ENCODE assay signal across 8 cellular contexts in the genomic region with DNA sequence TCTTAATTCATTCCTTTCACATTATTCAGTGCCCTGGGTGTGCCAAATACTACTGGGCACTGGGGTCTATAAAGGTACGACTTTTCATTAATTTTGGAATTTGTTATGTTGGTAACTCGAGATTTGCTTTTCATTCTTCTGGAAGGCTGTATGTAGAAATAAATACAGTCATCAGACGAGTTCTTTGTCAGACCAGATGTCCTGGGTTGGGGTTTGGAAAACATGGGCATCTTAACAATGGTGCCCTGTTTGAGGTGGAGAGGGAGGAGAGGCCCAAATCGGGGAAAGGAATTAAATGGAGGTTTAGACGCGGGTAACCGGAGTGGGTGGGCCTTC. TPM values are rescaled to one million over a fixed set of nuclear protein-coding genes. Genes with fewer than 3 reads are reported as not detected.
DNase-seq lines count a peak whose midpoint lies in the region; ATAC-seq and TF ChIP-seq lines count a peak whose summit lies in the region.

No MANE protein-coding gene starts in this region.

- H3K27me3 Mint-ChIP-seq in activated T-cell treated with anti-CD3 and anti-CD28 coated beads, Interleukin-2, amount 50 U/mL, for 72 hours (ENCODE audit: low read depth) = peaks cover 19% of the 10 kb centered on the region
- no peaks in the 10 kb centered on the region for H3K27me3 Mint-ChIP-seq in type B pancreatic cell

- H4K8ac ChIP-seq in mesendoderm (ENCODE audit: low read depth, low read length) = no peak overlapping the region

- intact Hi-C loops in breast epithelium (cut with DNase I; ENCODE audit: low total_unique reads) = no loop called here

- H2AK5ac ChIP-seq in mesendoderm (ENCODE audit: low read length) = no peak overlapping the region

- H3K79me1 ChIP-seq in mesendoderm (ENCODE audit: low read length) = no peaks in the 10 kb centered on the region

- no peak overlapping the region for H3K4ac ChIP-seq in mesendoderm (ENCODE audit: low read depth, low read length)

- H3K9me3 Mint-ChIP-seq in activated T-cell treated with anti-CD3 and anti-CD28 coated beads, Interleukin-2, amount 50 U/mL, for 72 hours = no peaks in the 10 kb centered on the region
- H3K9me3 Mint-ChIP-seq in type B pancreatic cell = no peaks in the 10 kb centered on the region

- no peak overlapping the region for H2BK15ac ChIP-seq in mesendoderm (replicated peaks; ENCODE audit: low read depth)

- H3K18ac ChIP-seq in mesendoderm (ENCODE audit: low read length) = peak overlapping the region; percentile 43

- H3K27ac Mint-ChIP-seq in activated T-cell treated with anti-CD3 and anti-CD28 coated beads, Interleukin-2, amount 50 U/mL, for 72 hours = peak overlapping the region; percentile 2
- peak overlapping the region; percentile 94 for H3K27ac Mint-ChIP-seq in type B pancreatic cell

- ATAC-seq in activated T-cell treated with anti-CD3 and anti-CD28 coated beads, Interleukin-2, amount 50 U/mL, for 72 hours (replicated peaks in 1 of 2) = no peak
- ATAC-seq in GM21529 (IDR thresholded peaks at IDR 0.05; ENCODE audit: unreplicated experiment) = no peak
- no peak for ATAC-seq in HG03520 (IDR thresholded peaks at IDR 0.05; ENCODE audit: unreplicated experiment)

- H3K36me3 ChIP-seq in breast epithelium (no peaks in the 10 kb centered on the region), mesendoderm (ENCODE audit: control insufficient read depth, insufficient read depth, low read length) (no peaks in the 10 kb centered on the region)

- H3K27ac ChIP-seq in breast epithelium = peak overlapping the region; percentile 90 to 91
- H3K27ac ChIP-seq in mesendoderm (ENCODE audit: low read depth, low read length) = no peak overlapping the region

- TF ChIP-seq POLR2A in breast epithelium (IDR thresholded peaks at IDR 0.05) = no peak

- H3K4me3 Mint-ChIP-seq in activated T-cell treated with anti-CD3 and anti-CD28 coated beads, Interleukin-2, amount 50 U/mL, for 72 hours = peak overlapping the region; percentile 95 to 98
- peak overlapping the region; percentile 94 for H3K4me3 Mint-ChIP-seq in type B pancreatic cell

- H3K4me3 ChIP-seq in breast epithelium = peak overlapping the region; percentile 85 to 95 (median 95)
- peak overlapping the region; percentile 68 for H3K4me3 ChIP-seq in mesendoderm (ENCODE audit: low read length)

- H3K4me1 ChIP-seq in breast epithelium = no peaks in the 10 kb centered on the region
- H3K4me1 ChIP-seq in mesendoderm (ENCODE audit: control insufficient read depth, low read depth, low read length) = peaks cover under 1% of the 10 kb centered on the region

- no peak overlapping the region for H4K5ac ChIP-seq in mesendoderm (ENCODE audit: low read length)

- no CpG with 5 or more reads among the region's 7 CpGs for WGBS in mesendoderm (ENCODE audit: extremely low coverage, insufficient coverage, low lambda C conversion rate)

- no peaks in the 10 kb centered on the region for H3K27me3 ChIP-seq in breast epithelium
- no peaks in the 10 kb centered on the region for H3K27me3 ChIP-seq in mesendoderm (ENCODE audit: insufficient read depth, low read length, poor library complexity)

- peak overlapping the region; percentile 91 for H3K56ac ChIP-seq in mesendoderm (ENCODE audit: low read length)

- peaks cover 15% of the 10 kb centered on the region for H3K4me1 Mint-ChIP-seq in activated T-cell treated with anti-CD3 and anti-CD28 coated beads, Interleukin-2, amount 50 U/mL, for 72 hours (ENCODE audit: low read depth)
- H3K4me1 Mint-ChIP-seq in type B pancreatic cell (ENCODE audit: unreplicated experiment) = peaks cover 29% of the 10 kb centered on the region

- H3K4me2 ChIP-seq in mesendoderm (ENCODE audit: low read length) = peak overlapping the region; percentile 79

- H3K9ac ChIP-seq in mesendoderm (ENCODE audit: low read length) = peak overlapping the region; percentile 80

- H3K23ac ChIP-seq in mesendoderm (ENCODE audit: low read length) = no peak overlapping the region

- H2BK5ac ChIP-seq in mesendoderm (ENCODE audit: low read length) = no peak overlapping the region

- DNase-seq in activated T-cell treated with anti-CD3 and anti-CD28 coated beads, Interleukin-2, amount 50 U/mL, for 72 hours = no peak
- no peak for DNase-seq in activated T-cell treated with anti-CD3 and anti-CD28 coated beads for 4 hours
- no peak for DNase-seq in breast epithelium (ENCODE audit: low spot score in 2 of 2)
- DNase-seq in mesendoderm = no peak
- DNase-seq in type B pancreatic cell (ENCODE audit: extremely low spot score, unreplicated experiment) = no peak
- DNase-seq in mesenteric fat pad (ENCODE audit: low spot score) = no peak

- H2BK120ac ChIP-seq in mesendoderm (ENCODE audit: low read depth, low read length) = no peak overlapping the region

- H3K36me3 Mint-ChIP-seq in activated T-cell treated with anti-CD3 and anti-CD28 coated beads, Interleukin-2, amount 50 U/mL, for 72 hours (ENCODE audit: insufficient read depth in 2 of 2) = peaks cover 2 to 4% of the 10 kb centered on the region in 2 donors
- H3K36me3 Mint-ChIP-seq in type B pancreatic cell = no peaks in the 10 kb centered on the region

- no peaks in the 10 kb centered on the region for H3K79me2 ChIP-seq in mesendoderm (ENCODE audit: control insufficient read depth, insufficient read depth, low read length)

- H3K9me3 ChIP-seq in breast epithelium = no peaks in the 10 kb centered on the region

- TF ChIP-seq CTCF in breast epithelium (IDR thresholded peaks at IDR 0.05) (no peak), type B pancreatic cell (conservative IDR thresholded peaks at IDR 0.05) (no peak)

RNA-seq across cellular contexts. Expression of gene GLCE, which starts 0.7 kb away (rescaled TPM):
- total RNA-seq in activated T-cell treated with anti-CD3 and anti-CD28 coated beads, Interleukin-2, amount 50 U/mL, for 72 hours = 1 to 10 TPM; 3.9 to 4.2 TPM
- 10 to 100 TPM; 15.0 to 52.2 (median 28.8) TPM for total RNA-seq in breast epithelium
- 7.9 TPM for polyA plus RNA-seq in mesendoderm (2013, experiment 1 of 2)
- 7.9 TPM for polyA plus RNA-seq in mesendoderm (2013, experiment 2 of 2)
- total RNA-seq in type B pancreatic cell (ENCODE audit: low replicate concordance) = 32.6 and 33.8 TPM in 2 replicates
- total RNA-seq in mesenteric fat pad = 14.3 TPM
